ENCODE assay signal across 8 cellular contexts in genomic region chr4:149914521-149915115, GRCh38.
A peak's percentile ranks its signal among the peaks of the same experiment; 100 is the strongest.
DNase-seq lines count a peak whose midpoint lies in the region; ATAC-seq and TF ChIP-seq lines count a peak whose summit lies in the region.

No MANE protein-coding gene starts in this region.

- CTCF ChIA-PET in Panc1 (lab: Charles Lee), result no interaction called here

- BruUV-seq in Panc1 (replicated peaks; lab: Mats Ljungman, UMichigan), result no TSS peak

- H3K27me3 Mint-ChIP-seq in activated CD4-positive, alpha-beta T cell treated with anti-CD3 and anti-CD28 coated beads, Interleukin-2, amount 10 ng/mL, durations not matched to agents 24 days and 14 days, result no peaks in the 10 kb centered on the region

- 36 to 42% (median 38%) methylated on average over 5 of the region's 5 CpGs for WGBS in psoas muscle, 3 donors

- ATAC-seq in GM19395 (IDR thresholded peaks at IDR 0.05; ENCODE audit: unreplicated experiment), result peak; percentile 90
- ATAC-seq in HG03460 (IDR thresholded peaks at IDR 0.05; ENCODE audit: unreplicated experiment), result peak; percentile 81
- peak; percentile 76; the same call in 1 of the 2 replicates for ATAC-seq in Panc1
- ATAC-seq in psoas muscle, result no peak
- ATAC-seq in sciatic nerve, result no peak

- no peaks in the 10 kb centered on the region for H3K9me3 Mint-ChIP-seq in activated CD4-positive, alpha-beta T cell treated with anti-CD3 and anti-CD28 coated beads, Interleukin-2, amount 10 ng/mL, durations not matched to agents 24 days and 14 days

- H3K27ac ChIP-seq in Panc1 (ENCODE audit: low read length), result no peak overlapping the region
- H3K27ac ChIP-seq in psoas muscle, result no peak overlapping the region

- no peaks in the 10 kb centered on the region for H3K36me3 Mint-ChIP-seq in activated CD4-positive, alpha-beta T cell treated with anti-CD3 and anti-CD28 coated beads, Interleukin-2, amount 10 ng/mL, durations not matched to agents 24 days and 14 days (ENCODE audit: low read depth)

- TF ChIP-seq CTCF in Panc1 (IDR thresholded peaks at IDR 0.05) (peak; percentile 80), psoas muscle (IDR thresholded peaks at IDR 0.05) (peak; percentile 32)

- H3K4me1 ChIP-seq in Panc1 (ENCODE audit: control insufficient read depth, insufficient read depth, low read length), result no peaks in the 10 kb centered on the region
- no peaks in the 10 kb centered on the region for H3K4me1 ChIP-seq in psoas muscle

- intact Hi-C loops in activated CD4-positive, alpha-beta T cell treated with anti-CD3 and anti-CD28 coated beads, Interleukin-2, amount 10 ng/mL, durations not matched to agents 24 days and 14 days (cut with micrococcal nuclease), result no loop called here
- intact Hi-C loops in Panc1 (cut with micrococcal nuclease; ENCODE audit: unreplicated experiment), result no loop called here
- intact Hi-C loops in psoas muscle (cut with DNase I), result no loop called here
- intact Hi-C loops in sciatic nerve (cut with DNase I), result no loop called here

- H3K36me3 ChIP-seq in Panc1 (ENCODE audit: control insufficient read depth, insufficient read depth, low read length), result no peaks in the 10 kb centered on the region
- no peaks in the 10 kb centered on the region for H3K36me3 ChIP-seq in psoas muscle (ENCODE audit: insufficient read depth in 1 of 2, low read depth in 1 of 2)

- H3K27me3 ChIP-seq in Panc1 (ENCODE audit: control insufficient read depth, insufficient read depth, low read length), result no peaks in the 10 kb centered on the region
- no peaks in the 10 kb centered on the region for H3K27me3 ChIP-seq in psoas muscle (ENCODE audit: insufficient read depth in 3 of 3, low read length in 2 of 3)

- peak; percentile 75 for DNase-seq in activated CD4-positive, alpha-beta T cell treated with anti-CD3 and anti-CD28 coated beads, Interleukin-2, amount 10 ng/mL, durations not matched to agents 24 days and 14 days
- no peak for DNase-seq in activated CD4-positive, alpha-beta T cell treated with anti-CD3 and anti-CD28 coated beads, Interleukin-2, amount 50 U/mL, for 4 hours
- DNase-seq in Panc1 (ENCODE audit: low read depth, low spot score), result peak; percentile 25
- peak; percentile 59 for DNase-seq in epidermal melanocyte (ENCODE audit: insufficient read length, low spot score)
- no peak for DNase-seq in psoas muscle
- DNase-seq in sciatic nerve (ENCODE audit: low spot score), result no peak

- no peaks in the 10 kb centered on the region for H3K4me1 Mint-ChIP-seq in activated CD4-positive, alpha-beta T cell treated with anti-CD3 and anti-CD28 coated beads, Interleukin-2, amount 10 ng/mL, durations not matched to agents 24 days and 14 days

- H3K4me3 ChIP-seq in Panc1 (ENCODE audit: low read depth in 2 of 2, low read length in 2 of 2), result no peak overlapping the region
- H3K4me3 ChIP-seq in psoas muscle, result no peak overlapping the region

- no peaks in the 10 kb centered on the region for H3K9me3 ChIP-seq in Panc1 (ENCODE audit: control insufficient read depth, insufficient read depth, low read depth, low read length)
- H3K9me3 ChIP-seq in psoas muscle, result no peaks in the 10 kb centered on the region

- in situ Hi-C loops in Panc1 (cut with HindIII; ENCODE audit: low pct_unique_long_range_greater_than_20kb, low sequenced_read_pairs), result no loop called here

- POLR2A ChIA-PET in Panc1 (lab: Charles Lee), result no interaction called here

- no peak overlapping the region for H3K4me3 Mint-ChIP-seq in activated CD4-positive, alpha-beta T cell treated with anti-CD3 and anti-CD28 coated beads, Interleukin-2, amount 10 ng/mL, durations not matched to agents 24 days and 14 days

- H3K27ac Mint-ChIP-seq in activated CD4-positive, alpha-beta T cell treated with anti-CD3 and anti-CD28 coated beads, Interleukin-2, amount 10 ng/mL, durations not matched to agents 24 days and 14 days, result no peak overlapping the region

Comparison
In these comparisons a context has a peak if more than half of its experiments do, and no peak if none do; other contexts are left out.
1. DNase-seq: peak in activated CD4-positive, alpha-beta T cell treated with anti-CD3 and anti-CD28 coated beads, Interleukin-2, amount 10 ng/mL, durations not matched to agents 24 days and 14 days (single experiment), Panc1 (single experiment) and epidermal melanocyte (single experiment); none in activated CD4-positive, alpha-beta T cell treated with anti-CD3 and anti-CD28 coated beads, Interleukin-2, amount 50 U/mL, for 4 hours (0 of 2), psoas muscle (0 of 2) and sciatic nerve (single experiment).
2. ATAC-seq: peak in GM19395 (single experiment), HG03460 (single experiment) and Panc1 (single experiment); none in psoas muscle (0 of 4) and sciatic nerve (single experiment).